ENCODE assay signal across 8 cellular contexts in genomic region chr7:32892521-32893224, GRCh38. TPM values are rescaled to one million over a fixed set of nuclear protein-coding genes. Genes with fewer than 3 reads are reported as not detected.
DNase-seq lines count a peak whose midpoint lies in the region; ATAC-seq, FAIRE-seq and TF ChIP-seq lines count a peak whose summit lies in the region.

No MANE protein-coding gene starts in this region.

- H3K4me3 ChIP-seq in RWPE2 (ENCODE audit: severe bottlenecking), result peak overlapping the region; percentile 97
- peak overlapping the region; percentile 86 to 96 for H3K4me3 ChIP-seq in neutrophil (ENCODE audit: low read depth in 1 of 2, low read length in 1 of 2)
- peak overlapping the region; percentile 1 to 56 (median 49) for H3K4me3 ChIP-seq in thyroid gland (replicated peaks in 1 of 3)

- CTCF ChIA-PET in activated naive CD4-positive, alpha-beta T cell treated with anti-CD3 and anti-CD28 coated beads, Interleukin-2, amount 10 ng/mL, durations not matched to agents 7 days and 5 days (lab: Charles Lee), result interaction anchor here (0.7 to 1.7 kb wide), 6 partner anchors 9 to 216 kb away, joined by 3 to 10 read pairs (median 4); no protein-coding TSS in a partner anchor

- H3K36me3 ChIP-seq in RWPE2 (ENCODE audit: low read depth) (no peaks in the 10 kb centered on the region), neutrophil (no peaks in the 10 kb centered on the region), thyroid gland (no peaks in the 10 kb centered on the region)

- no peaks in the 10 kb centered on the region for H3K9me3 Mint-ChIP-seq in activated naive CD4-positive, alpha-beta T cell treated with anti-CD3 and anti-CD28 coated beads, Interleukin-2, amount 10 ng/mL, durations not matched to agents 7 days and 5 days

- peaks cover 6% of the 10 kb centered on the region for H3K27me3 Mint-ChIP-seq in activated naive CD4-positive, alpha-beta T cell treated with anti-CD3 and anti-CD28 coated beads, Interleukin-2, amount 10 ng/mL, durations not matched to agents 7 days and 5 days

- peak overlapping the region; percentile 83 for H3K4me3 Mint-ChIP-seq in activated naive CD4-positive, alpha-beta T cell treated with anti-CD3 and anti-CD28 coated beads, Interleukin-2, amount 10 ng/mL, durations not matched to agents 7 days and 5 days

- H3K4me1 Mint-ChIP-seq in activated naive CD4-positive, alpha-beta T cell treated with anti-CD3 and anti-CD28 coated beads, Interleukin-2, amount 10 ng/mL, durations not matched to agents 7 days and 5 days, result peaks cover 53% of the 10 kb centered on the region

- H3K4me1 ChIP-seq in RWPE2 (ENCODE audit: insufficient read depth, poor library complexity, severe bottlenecking) (peaks cover 14% of the 10 kb centered on the region), neutrophil (ENCODE audit: control insufficient read depth in 1 of 2, insufficient read depth in 1 of 2, low read depth in 1 of 2, low read length in 1 of 2) (peaks cover 35 to 39% of the 10 kb centered on the region in 2 experiments), thyroid gland (peaks cover 19 to 28% of the 10 kb centered on the region in 2 donors)

- no peak for TF ChIP-seq POLR2A in thyroid gland (IDR thresholded peaks at IDR 0.05)

- no peaks in the 10 kb centered on the region for H3K9me3 ChIP-seq in RWPE2 (ENCODE audit: severe bottlenecking)
- H3K9me3 ChIP-seq in neutrophil, result no peaks in the 10 kb centered on the region
- H3K9me3 ChIP-seq in thyroid gland, result no peaks in the 10 kb centered on the region

- intact Hi-C loops in thyroid gland (cut with DNase I), result no loop called here

- H3K27ac ChIP-seq in RWPE2 (ENCODE audit: poor library complexity, severe bottlenecking) (peak overlapping the region; percentile 93), neutrophil (peak overlapping the region; percentile 100), thyroid gland (peak overlapping the region; percentile 91 to 100 (median 96))

- TF ChIP-seq CTCF in RWPE2 (IDR thresholded peaks at IDR 0.05; ENCODE audit: poor library complexity, severe bottlenecking), result no peak
- no peak for TF ChIP-seq CTCF in neutrophil (IDR thresholded peaks at IDR 0.05)
- TF ChIP-seq CTCF in thyroid gland (IDR thresholded peaks at IDR 0.05), result no peak

- DNase-seq in DMS153 (lab: John Stamatoyannopoulos, UW) (peak; percentile 54), DMS153 treated with DMSO at 0.1 percent for 48 hours (lab: John Stamatoyannopoulos, UW; ENCODE audit: unreplicated experiment) (no peak), HTR-8/SVneo (ENCODE audit: insufficient read length, low spot score) (peak; percentile 20), RWPE2 (ENCODE audit: low spot score) (peak; percentile 56), germinal center (ENCODE audit: low spot score) (peak; percentile 33), thyroid gland (peak; percentile 29 to 48)
- DNase-seq in activated naive CD4-positive, alpha-beta T cell treated with anti-CD3 and anti-CD28 coated beads, Interleukin-2, amount 10 ng/mL, durations not matched to agents 7 days and 5 days, result peak; percentile 67

- 4% methylated on average over 22 of the region's 22 CpGs for WGBS in thyroid gland, 2 donors

- ATAC-seq in RWPE2 (ENCODE audit: low read depth), result peak; percentile 48

- no peak for FAIRE-seq in HTR-8/SVneo (lab: Jason Lieb, UNC)

- H3K36me3 Mint-ChIP-seq in activated naive CD4-positive, alpha-beta T cell treated with anti-CD3 and anti-CD28 coated beads, Interleukin-2, amount 10 ng/mL, durations not matched to agents 7 days and 5 days, result peaks cover 23% of the 10 kb centered on the region

- H3K27me3 ChIP-seq in RWPE2 (ENCODE audit: insufficient read depth, poor library complexity, severe bottlenecking), result no peaks in the 10 kb centered on the region
- H3K27me3 ChIP-seq in neutrophil, result no peaks in the 10 kb centered on the region
- no peaks in the 10 kb centered on the region for H3K27me3 ChIP-seq in thyroid gland

- H3K27ac Mint-ChIP-seq in activated naive CD4-positive, alpha-beta T cell treated with anti-CD3 and anti-CD28 coated beads, Interleukin-2, amount 10 ng/mL, durations not matched to agents 7 days and 5 days, result peak overlapping the region; percentile 96

RNA-seq across cellular contexts. Expression of gene KBTBD2, which starts 1.1 kb away (rescaled TPM):
- total RNA-seq in thyroid gland, result 10 to 100 TPM; 35.1 to 49.8 (median 42.5) TPM
